ENCODE assay signal across 1 cellular context in the genomic region with DNA sequence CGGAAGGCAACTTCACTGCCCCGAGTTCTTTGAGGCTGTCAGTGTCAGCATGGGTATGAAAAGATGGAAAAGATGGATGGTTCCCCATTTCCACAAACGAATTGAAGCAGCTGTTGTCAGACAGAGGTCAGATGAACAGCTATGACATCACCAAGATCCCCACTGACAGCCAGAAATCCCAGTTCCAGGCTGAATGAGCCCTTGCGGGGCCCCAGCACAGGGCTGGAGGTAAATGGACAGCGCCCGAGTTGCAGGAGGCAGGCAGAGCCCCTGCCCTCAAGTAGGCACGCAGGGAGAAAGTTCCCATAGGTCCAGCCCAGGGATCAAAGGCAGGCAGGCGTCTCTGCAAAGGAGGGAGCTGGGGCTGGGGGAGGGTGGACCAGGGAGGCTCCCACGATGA.
A peak's percentile ranks its signal among the peaks of the same experiment; 100 is the strongest.
TF ChIP-seq lines count a peak whose summit lies in the region.

No MANE protein-coding gene starts in this region.

TF ChIP-seq in HEK293, 187 proteins besides CTCF, POLR2A, EP300 and RAD21 (continued from another document):
- TF ChIP-seq, protein P1, sequence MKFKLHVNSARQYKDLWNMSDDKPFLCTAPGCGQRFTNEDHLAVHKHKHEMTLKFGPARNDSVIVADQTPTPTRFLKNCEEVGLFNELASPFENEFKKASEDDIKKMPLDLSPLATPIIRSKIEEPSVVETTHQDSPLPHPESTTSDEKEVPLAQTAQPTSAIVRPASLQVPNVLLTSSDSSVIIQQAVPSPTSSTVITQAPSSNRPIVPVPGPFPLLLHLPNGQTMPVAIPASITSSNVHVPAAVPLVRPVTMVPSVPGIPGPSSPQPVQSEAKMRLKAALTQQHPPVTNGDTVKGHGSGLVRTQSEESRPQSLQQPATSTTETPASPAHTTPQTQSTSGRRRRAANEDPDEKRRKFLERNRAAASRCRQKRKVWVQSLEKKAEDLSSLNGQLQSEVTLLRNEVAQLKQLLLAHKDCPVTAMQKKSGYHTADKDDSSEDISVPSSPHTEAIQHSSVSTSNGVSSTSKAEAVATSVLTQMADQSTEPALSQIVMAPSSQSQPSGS (tag by site-specific recombination; IDR thresholded peaks at IDR 0.05; ENCODE audit: low read depth), result 0 out of 2 replicates have a peak, but pooled peaks have one; percentile 7
- TF ChIP-seq ZNF623 (tag by site-specific recombination; IDR thresholded peaks at IDR 0.05) (no peak), TSHZ1 (tag by site-specific recombination; IDR thresholded peaks at IDR 0.05; ENCODE audit: borderline replicate concordance) (no peak), KLF16 (tag by site-specific recombination; IDR thresholded peaks at IDR 0.05) (no peak), ZNF174 (tag by site-specific recombination; IDR thresholded peaks at IDR 0.05) (no peak), ZNF433 (tag by site-specific recombination; IDR thresholded peaks at IDR 0.05; ENCODE audit: low read depth) (no peak), KLF9 (tag by site-specific recombination; IDR thresholded peaks at IDR 0.05; ENCODE audit: low read depth) (no peak), REST (tag by site-specific recombination; IDR thresholded peaks at IDR 0.05) (peak; percentile 76), ZNF175 (tag by site-specific recombination; IDR thresholded peaks at IDR 0.05) (no peak)
- TF ChIP-seq, protein P2, sequence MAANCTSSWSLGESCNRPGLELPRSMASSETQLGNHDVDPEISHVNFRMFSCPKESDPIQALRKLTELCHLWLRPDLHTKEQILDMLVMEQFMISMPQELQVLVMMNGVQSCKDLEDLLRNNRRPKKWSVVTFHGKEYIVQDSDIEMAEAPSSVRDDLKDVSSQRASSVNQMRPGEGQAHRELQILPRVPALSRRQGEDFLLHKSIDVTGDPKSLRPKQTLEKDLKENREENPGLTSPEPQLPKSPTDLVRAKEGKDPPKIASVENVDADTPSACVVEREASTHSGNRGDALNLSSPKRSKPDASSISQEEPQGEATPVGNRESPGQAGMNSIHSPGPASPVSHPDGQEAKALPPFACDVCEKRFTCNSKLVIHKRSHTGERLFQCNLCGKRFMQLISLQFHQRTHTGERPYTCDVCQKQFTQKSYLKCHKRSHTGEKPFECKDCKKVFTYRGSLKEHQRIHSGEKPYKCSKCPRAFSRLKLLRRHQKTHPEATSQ (tag by site-specific recombination; IDR thresholded peaks at IDR 0.05), result no peak
- TF ChIP-seq, protein P3, sequence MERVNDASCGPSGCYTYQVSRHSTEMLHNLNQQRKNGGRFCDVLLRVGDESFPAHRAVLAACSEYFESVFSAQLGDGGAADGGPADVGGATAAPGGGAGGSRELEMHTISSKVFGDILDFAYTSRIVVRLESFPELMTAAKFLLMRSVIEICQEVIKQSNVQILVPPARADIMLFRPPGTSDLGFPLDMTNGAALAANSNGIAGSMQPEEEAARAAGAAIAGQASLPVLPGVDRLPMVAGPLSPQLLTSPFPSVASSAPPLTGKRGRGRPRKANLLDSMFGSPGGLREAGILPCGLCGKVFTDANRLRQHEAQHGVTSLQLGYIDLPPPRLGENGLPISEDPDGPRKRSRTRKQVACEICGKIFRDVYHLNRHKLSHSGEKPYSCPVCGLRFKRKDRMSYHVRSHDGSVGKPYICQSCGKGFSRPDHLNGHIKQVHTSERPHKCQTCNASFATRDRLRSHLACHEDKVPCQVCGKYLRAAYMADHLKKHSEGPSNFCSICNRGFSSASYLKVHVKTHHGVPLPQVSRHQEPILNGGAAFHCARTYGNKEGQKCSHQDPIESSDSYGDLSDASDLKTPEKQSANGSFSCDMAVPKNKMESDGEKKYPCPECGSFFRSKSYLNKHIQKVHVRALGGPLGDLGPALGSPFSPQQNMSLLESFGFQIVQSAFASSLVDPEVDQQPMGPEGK (tag by site-specific recombination; IDR thresholded peaks at IDR 0.05), result no peak
